In the genomic region with DNA sequence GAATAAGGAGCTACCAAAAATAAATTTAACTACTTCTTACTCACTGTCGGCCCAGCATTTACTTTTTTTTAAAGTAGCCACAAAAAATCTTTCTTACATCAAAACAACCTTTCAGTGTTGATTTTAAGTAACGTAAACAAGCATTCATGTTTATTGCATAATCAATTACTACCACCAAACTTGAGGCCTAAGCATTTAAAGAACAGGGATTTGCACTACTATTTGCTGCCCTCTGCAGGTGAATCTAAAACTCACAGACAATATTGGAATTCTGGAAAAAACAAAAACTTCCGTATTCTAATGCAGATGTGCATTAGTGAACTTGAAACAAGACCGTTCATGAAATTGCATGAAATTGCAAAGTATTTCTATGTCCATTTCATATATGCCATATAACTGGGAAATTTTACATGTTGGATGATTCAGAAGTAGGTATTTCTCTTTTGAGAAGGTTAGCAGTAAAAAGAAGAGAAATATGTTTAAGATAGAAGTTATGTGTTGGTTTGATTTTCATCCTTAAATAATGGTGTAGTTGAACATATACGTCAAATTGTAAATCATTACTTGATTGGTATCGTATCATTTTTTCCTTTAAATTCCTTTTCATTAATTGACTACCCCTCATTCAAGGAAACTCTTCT, we compare ENCODE assay signal across 1 cellular context.
A peak's percentile ranks its signal among the peaks of the same experiment; 100 is the strongest.
TF ChIP-seq lines count a peak whose summit lies in the region.

No MANE protein-coding gene starts in this region.

TF ChIP-seq in K562, 482 proteins besides CTCF, POLR2A, EP300 and RAD21:
- TF ChIP-seq PHF8 (IDR thresholded peaks at IDR 0.05; ENCODE audit: borderline replicate concordance, low read length) (no peak), PHB (CRISPR knock-in tag; IDR thresholded peaks at IDR 0.05) (no peak), ARID2 (IDR thresholded peaks at IDR 0.05) (peak; percentile 33; the same call in 1 of the 2 replicates), ZNF165 (CRISPR knock-in tag; IDR thresholded peaks at IDR 0.05; ENCODE audit: borderline replicate concordance) (no peak), CEBPB (tag; IDR thresholded peaks at IDR 0.05) (peak; percentile 96), CC2D1A (IDR thresholded peaks at IDR 0.05) (peak; percentile 59; the same call in 1 of the 2 replicates), PCBP1 (IDR thresholded peaks at IDR 0.05; ENCODE audit: low read depth, low read length, poor library complexity, severe bottlenecking) (no peak), NR4A1 (CRISPR knock-in tag; IDR thresholded peaks at IDR 0.05) (no peak), NR4A1 (tag; IDR thresholded peaks at IDR 0.05) (no peak), SMC3 (conservative IDR thresholded peaks at IDR 0.05; ENCODE audit: insufficient read depth, low read depth, low read length) (peak; percentile 57), FOSL1 (tag; conservative IDR thresholded peaks at IDR 0.05) (no peak), ETS2 (tag; IDR thresholded peaks at IDR 0.05; ENCODE audit: borderline replicate concordance, poor library complexity, severe bottlenecking) (no peak), HMG20B (CRISPR knock-in tag; IDR thresholded peaks at IDR 0.05) (no peak), ZNF436 (CRISPR knock-in tag; IDR thresholded peaks at IDR 0.05) (no peak), MAFK (IDR thresholded peaks at IDR 0.05; ENCODE audit: low read length) (no peak), ZNF324 (CRISPR knock-in tag; IDR thresholded peaks at IDR 0.05) (no peak), ERF (CRISPR knock-in tag; IDR thresholded peaks at IDR 0.05) (no peak), ZFX (CRISPR knock-in tag; IDR thresholded peaks at IDR 0.05) (peak; percentile 28; the same call in 1 of the 2 replicates), RFX1 (IDR thresholded peaks at IDR 0.05) (no peak), STAG1 (CRISPR knock-in tag; IDR thresholded peaks at IDR 0.05; ENCODE audit: borderline replicate concordance) (no peak), FOXK2 (conservative IDR thresholded peaks at IDR 0.05 in 1 of 2, IDR thresholded peaks at IDR 0.05 in 1 of 2; ENCODE audit: low read depth in 2 of 2) (peak; percentile 46 to 66; a peak in 2 of 4 replicates), HDAC6 (IDR thresholded peaks at IDR 0.05; ENCODE audit: low read depth, low read length) (no peak), ZNF512 (tag; IDR thresholded peaks at IDR 0.05) (no peak), CEBPG (CRISPR knock-in tag; IDR thresholded peaks at IDR 0.05) (0 out of 2 replicates have a peak, but pooled peaks have one; percentile 35), CEBPG (tag; conservative IDR thresholded peaks at IDR 0.05 in 1 of 2, IDR thresholded peaks at IDR 0.05 in 1 of 2) (peak; percentile 90 to 92), JUND (IDR thresholded peaks at IDR 0.05; ENCODE audit: borderline replicate concordance, low read depth, low read length) (no peak), JUND (tag; IDR thresholded peaks at IDR 0.05; ENCODE audit: borderline replicate concordance, low read depth, low read length) (no peak), PTTG1 (tag; IDR thresholded peaks at IDR 0.05; ENCODE audit: low read depth) (no peak)
- TF ChIP-seq, protein P1, sequence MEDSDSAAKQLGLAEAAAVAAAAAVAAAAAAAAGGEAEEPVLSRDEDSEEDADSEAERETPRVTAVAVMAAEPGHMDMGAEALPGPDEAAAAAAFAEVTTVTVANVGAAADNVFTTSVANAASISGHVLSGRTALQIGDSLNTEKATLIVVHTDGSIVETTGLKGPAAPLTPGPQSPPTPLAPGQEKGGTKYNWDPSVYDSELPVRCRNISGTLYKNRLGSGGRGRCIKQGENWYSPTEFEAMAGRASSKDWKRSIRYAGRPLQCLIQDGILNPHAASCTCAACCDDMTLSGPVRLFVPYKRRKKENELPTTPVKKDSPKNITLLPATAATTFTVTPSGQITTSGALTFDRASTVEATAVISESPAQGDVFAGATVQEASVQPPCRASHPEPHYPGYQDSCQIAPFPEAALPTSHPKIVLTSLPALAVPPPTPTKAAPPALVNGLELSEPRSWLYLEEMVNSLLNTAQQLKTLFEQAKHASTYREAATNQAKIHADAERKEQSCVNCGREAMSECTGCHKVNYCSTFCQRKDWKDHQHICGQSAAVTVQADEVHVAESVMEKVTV (CRISPR knock-in tag; IDR thresholded peaks at IDR 0.05) = peak; percentile 54
- TF ChIP-seq, protein P2, sequence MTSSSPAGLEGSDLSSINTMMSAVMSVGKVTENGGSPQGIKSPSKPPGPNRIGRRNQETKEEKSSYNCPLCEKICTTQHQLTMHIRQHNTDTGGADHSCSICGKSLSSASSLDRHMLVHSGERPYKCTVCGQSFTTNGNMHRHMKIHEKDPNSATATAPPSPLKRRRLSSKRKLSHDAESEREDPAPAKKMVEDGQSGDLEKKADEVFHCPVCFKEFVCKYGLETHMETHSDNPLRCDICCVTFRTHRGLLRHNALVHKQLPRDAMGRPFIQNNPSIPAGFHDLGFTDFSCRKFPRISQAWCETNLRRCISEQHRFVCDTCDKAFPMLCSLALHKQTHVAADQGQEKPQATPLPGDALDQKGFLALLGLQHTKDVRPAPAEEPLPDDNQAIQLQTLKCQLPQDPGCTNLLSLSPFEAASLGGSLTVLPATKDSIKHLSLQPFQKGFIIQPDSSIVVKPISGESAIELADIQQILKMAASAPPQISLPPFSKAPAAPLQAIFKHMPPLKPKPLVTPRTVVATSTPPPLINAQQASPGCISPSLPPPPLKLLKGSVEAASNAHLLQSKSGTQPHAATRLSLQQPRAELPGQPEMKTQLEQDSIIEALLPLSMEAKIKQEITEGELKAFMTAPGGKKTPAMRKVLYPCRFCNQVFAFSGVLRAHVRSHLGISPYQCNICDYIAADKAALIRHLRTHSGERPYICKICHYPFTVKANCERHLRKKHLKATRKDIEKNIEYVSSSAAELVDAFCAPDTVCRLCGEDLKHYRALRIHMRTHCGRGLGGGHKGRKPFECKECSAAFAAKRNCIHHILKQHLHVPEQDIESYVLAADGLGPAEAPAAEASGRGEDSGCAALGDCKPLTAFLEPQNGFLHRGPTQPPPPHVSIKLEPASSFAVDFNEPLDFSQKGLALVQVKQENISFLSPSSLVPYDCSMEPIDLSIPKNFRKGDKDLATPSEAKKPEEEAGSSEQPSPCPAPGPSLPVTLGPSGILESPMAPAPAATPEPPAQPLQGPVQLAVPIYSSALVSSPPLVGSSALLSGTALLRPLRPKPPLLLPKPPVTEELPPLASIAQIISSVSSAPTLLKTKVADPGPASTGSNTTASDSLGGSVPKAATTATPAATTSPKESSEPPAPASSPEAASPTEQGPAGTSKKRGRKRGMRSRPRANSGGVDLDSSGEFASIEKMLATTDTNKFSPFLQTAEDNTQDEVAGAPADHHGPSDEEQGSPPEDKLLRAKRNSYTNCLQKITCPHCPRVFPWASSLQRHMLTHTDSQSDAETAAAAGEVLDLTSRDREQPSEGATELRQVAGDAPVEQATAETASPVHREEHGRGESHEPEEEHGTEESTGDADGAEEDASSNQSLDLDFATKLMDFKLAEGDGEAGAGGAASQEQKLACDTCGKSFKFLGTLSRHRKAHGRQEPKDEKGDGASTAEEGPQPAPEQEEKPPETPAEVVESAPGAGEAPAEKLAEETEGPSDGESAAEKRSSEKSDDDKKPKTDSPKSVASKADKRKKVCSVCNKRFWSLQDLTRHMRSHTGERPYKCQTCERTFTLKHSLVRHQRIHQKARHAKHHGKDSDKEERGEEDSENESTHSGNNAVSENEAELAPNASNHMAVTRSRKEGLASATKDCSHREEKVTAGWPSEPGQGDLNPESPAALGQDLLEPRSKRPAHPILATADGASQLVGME (CRISPR knock-in tag; IDR thresholded peaks at IDR 0.05) = no peak
- TF ChIP-seq, protein P3, sequence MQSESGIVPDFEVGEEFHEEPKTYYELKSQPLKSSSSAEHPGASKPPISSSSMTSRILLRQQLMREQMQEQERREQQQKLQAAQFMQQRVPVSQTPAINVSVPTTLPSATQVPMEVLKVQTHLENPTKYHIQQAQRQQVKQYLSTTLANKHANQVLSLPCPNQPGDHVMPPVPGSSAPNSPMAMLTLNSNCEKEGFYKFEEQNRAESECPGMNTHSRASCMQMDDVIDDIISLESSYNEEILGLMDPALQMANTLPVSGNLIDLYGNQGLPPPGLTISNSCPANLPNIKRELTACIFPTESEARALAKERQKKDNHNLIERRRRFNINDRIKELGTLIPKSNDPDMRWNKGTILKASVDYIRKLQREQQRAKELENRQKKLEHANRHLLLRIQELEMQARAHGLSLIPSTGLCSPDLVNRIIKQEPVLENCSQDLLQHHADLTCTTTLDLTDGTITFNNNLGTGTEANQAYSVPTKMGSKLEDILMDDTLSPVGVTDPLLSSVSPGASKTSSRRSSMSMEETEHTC (IDR thresholded peaks at IDR 0.05) = no peak
- TF ChIP-seq, protein P4, sequence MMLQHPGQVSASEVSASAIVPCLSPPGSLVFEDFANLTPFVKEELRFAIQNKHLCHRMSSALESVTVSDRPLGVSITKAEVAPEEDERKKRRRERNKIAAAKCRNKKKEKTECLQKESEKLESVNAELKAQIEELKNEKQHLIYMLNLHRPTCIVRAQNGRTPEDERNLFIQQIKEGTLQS (IDR thresholded peaks at IDR 0.05) = peak; percentile 61
- TF ChIP-seq, protein P4 (CRISPR knock-in tag; conservative IDR thresholded peaks at IDR 0.05) = no peak
- TF ChIP-seq, protein P5, sequence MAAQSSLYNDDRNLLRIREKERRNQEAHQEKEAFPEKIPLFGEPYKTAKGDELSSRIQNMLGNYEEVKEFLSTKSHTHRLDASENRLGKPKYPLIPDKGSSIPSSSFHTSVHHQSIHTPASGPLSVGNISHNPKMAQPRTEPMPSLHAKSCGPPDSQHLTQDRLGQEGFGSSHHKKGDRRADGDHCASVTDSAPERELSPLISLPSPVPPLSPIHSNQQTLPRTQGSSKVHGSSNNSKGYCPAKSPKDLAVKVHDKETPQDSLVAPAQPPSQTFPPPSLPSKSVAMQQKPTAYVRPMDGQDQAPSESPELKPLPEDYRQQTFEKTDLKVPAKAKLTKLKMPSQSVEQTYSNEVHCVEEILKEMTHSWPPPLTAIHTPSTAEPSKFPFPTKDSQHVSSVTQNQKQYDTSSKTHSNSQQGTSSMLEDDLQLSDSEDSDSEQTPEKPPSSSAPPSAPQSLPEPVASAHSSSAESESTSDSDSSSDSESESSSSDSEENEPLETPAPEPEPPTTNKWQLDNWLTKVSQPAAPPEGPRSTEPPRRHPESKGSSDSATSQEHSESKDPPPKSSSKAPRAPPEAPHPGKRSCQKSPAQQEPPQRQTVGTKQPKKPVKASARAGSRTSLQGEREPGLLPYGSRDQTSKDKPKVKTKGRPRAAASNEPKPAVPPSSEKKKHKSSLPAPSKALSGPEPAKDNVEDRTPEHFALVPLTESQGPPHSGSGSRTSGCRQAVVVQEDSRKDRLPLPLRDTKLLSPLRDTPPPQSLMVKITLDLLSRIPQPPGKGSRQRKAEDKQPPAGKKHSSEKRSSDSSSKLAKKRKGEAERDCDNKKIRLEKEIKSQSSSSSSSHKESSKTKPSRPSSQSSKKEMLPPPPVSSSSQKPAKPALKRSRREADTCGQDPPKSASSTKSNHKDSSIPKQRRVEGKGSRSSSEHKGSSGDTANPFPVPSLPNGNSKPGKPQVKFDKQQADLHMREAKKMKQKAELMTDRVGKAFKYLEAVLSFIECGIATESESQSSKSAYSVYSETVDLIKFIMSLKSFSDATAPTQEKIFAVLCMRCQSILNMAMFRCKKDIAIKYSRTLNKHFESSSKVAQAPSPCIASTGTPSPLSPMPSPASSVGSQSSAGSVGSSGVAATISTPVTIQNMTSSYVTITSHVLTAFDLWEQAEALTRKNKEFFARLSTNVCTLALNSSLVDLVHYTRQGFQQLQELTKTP (IDR thresholded peaks at IDR 0.05; ENCODE audit: low read depth in 1 of 2, partially characterized antibody in 2 of 2) = no peak
- TF ChIP-seq, protein P6, sequence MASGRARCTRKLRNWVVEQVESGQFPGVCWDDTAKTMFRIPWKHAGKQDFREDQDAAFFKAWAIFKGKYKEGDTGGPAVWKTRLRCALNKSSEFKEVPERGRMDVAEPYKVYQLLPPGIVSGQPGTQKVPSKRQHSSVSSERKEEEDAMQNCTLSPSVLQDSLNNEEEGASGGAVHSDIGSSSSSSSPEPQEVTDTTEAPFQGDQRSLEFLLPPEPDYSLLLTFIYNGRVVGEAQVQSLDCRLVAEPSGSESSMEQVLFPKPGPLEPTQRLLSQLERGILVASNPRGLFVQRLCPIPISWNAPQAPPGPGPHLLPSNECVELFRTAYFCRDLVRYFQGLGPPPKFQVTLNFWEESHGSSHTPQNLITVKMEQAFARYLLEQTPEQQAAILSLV (tag; IDR thresholded peaks at IDR 0.05) = peak; percentile 62; the same call in 1 of the 2 replicates
TF ChIP-seq in K562: peak in this region for 10.
